11 cellular contexts compared by ENCODE assay signal in genomic region chr9:76181020-76181641, GRCh38.
DNase-seq lines count a peak whose midpoint lies in the region; ATAC-seq, FAIRE-seq and TF ChIP-seq lines count a peak whose summit lies in the region.
"Had no signal": no experiment of that assay in that cellular context is flagged by ENCODE, and none has a peak within 500 bp of the region (broad histone marks: within the 10 kb centered on the region; RNA-seq: fewer than 3 reads in every experiment).

No MANE protein-coding gene starts in this region.

- H4K20me1 ChIP-seq in astrocyte (ENCODE audit: insufficient read depth, low read length): no peaks in the 10 kb centered on the region

- ATAC-seq in GM19324 (IDR thresholded peaks at IDR 0.05; ENCODE audit: low FRiP score, unreplicated experiment) (no peak), GM21381 (IDR thresholded peaks at IDR 0.05; ENCODE audit: unreplicated experiment) (no peak)
- ATAC-seq: gastrocnemius medialis had no signal

- H3K36me3 Mint-ChIP-seq in Caco-2 (ENCODE audit: insufficient read depth, unreplicated experiment) (no peaks in the 10 kb centered on the region), astrocyte (ENCODE audit: low read depth, unreplicated experiment) (no peaks in the 10 kb centered on the region)

- H3K36me3 ChIP-seq in Caco-2 (ENCODE audit: control insufficient read depth, insufficient read depth, low read length) (no peaks in the 10 kb centered on the region), astrocyte (ENCODE audit: insufficient read depth, low read length) (no peaks in the 10 kb centered on the region), mesenchymal stem cell (ENCODE audit: control insufficient read depth in 1 of 2, insufficient read depth in 2 of 2, low read depth in 1 of 2, low read length in 2 of 2) (no peaks in the 10 kb centered on the region), MG63 (no peaks in the 10 kb centered on the region), esophagus muscularis mucosa (peaks cover 6 to 49% (median 13%) of the 10 kb centered on the region in 4 donors)
- H3K36me3 ChIP-seq: gastrocnemius medialis had no signal

- H3K9me3 Mint-ChIP-seq in Caco-2 (ENCODE audit: unreplicated experiment) (no peaks in the 10 kb centered on the region), astrocyte (ENCODE audit: unreplicated experiment) (no peaks in the 10 kb centered on the region)

- H3K27ac Mint-ChIP-seq in Caco-2 (ENCODE audit: unreplicated experiment) (peak overlapping the region; percentile 64), astrocyte (ENCODE audit: unreplicated experiment) (peak overlapping the region; percentile 91)

- no peak overlapping the region for H2BK120ac ChIP-seq in mesenchymal stem cell (ENCODE audit: low read depth, low read length)

- TF ChIP-seq EP300 in esophagus muscularis mucosa (IDR thresholded peaks at IDR 0.05): no peak

- H4K8ac ChIP-seq in mesenchymal stem cell (ENCODE audit: low read length): no peak overlapping the region

- peak; percentile 67 for FAIRE-seq in astrocyte (lab: Jason Lieb, UNC)

- H3K9me3 ChIP-seq in Caco-2 (no peaks in the 10 kb centered on the region), astrocyte (ENCODE audit: insufficient read depth, low read depth, low read length) (no peaks in the 10 kb centered on the region), mesenchymal stem cell (ENCODE audit: control insufficient read depth, low read length) (no peaks in the 10 kb centered on the region), MG63 (no peaks in the 10 kb centered on the region), esophagus muscularis mucosa (no peaks in the 10 kb centered on the region)
- H3K9me3 ChIP-seq: gastrocnemius medialis had no signal

- BruUV-seq in Caco-2 (replicated peaks; lab: Mats Ljungman, UMichigan): no TSS peak

- no peaks in the 10 kb centered on the region for H3K27me3 ChIP-seq in Caco-2 (replicated peaks; ENCODE audit: control insufficient read depth, insufficient read depth, low read length)
- H3K27me3 ChIP-seq in astrocyte (ENCODE audit: insufficient read depth, low read length): no peaks in the 10 kb centered on the region
- no peaks in the 10 kb centered on the region for H3K27me3 ChIP-seq in mesenchymal stem cell (ENCODE audit: control insufficient read depth in 1 of 2, insufficient read depth in 1 of 2, low read length in 2 of 2)
- no peaks in the 10 kb centered on the region for H3K27me3 ChIP-seq in MG63
- no peaks in the 10 kb centered on the region for H3K27me3 ChIP-seq in esophagus muscularis mucosa
- H3K27me3 ChIP-seq: gastrocnemius medialis had no signal

- H3K9ac ChIP-seq in astrocyte (ENCODE audit: low read length): peak overlapping the region; percentile 66
- no peak overlapping the region for H3K9ac ChIP-seq in mesenchymal stem cell (ENCODE audit: low read length)

- intact Hi-C loops in Caco-2 (cut with micrococcal nuclease; ENCODE audit: unreplicated experiment) (no loop called here), esophagus muscularis mucosa (cut with DNase I) (no loop called here)

- H2AFZ ChIP-seq in astrocyte (ENCODE audit: low read depth, low read length) (peak overlapping the region; percentile 39), mesenchymal stem cell (ENCODE audit: low read depth, low read length) (peak overlapping the region; percentile 15)

- H3K4me3 Mint-ChIP-seq in Caco-2 (ENCODE audit: unreplicated experiment) (peak overlapping the region; percentile 16), astrocyte (ENCODE audit: unreplicated experiment) (no peak overlapping the region)

- no peak overlapping the region for H4K91ac ChIP-seq in mesenchymal stem cell (ENCODE audit: low read length)

- no peak overlapping the region for H2BK12ac ChIP-seq in mesenchymal stem cell (ENCODE audit: low read length in 2 of 2)

- H3K18ac ChIP-seq in mesenchymal stem cell (ENCODE audit: low read depth in 1 of 2, low read length in 2 of 2): peak overlapping the region in 1 of 2 experiments; percentile 59

- H3K14ac ChIP-seq in mesenchymal stem cell (ENCODE audit: low read length in 2 of 2): no peak overlapping the region

- no peak overlapping the region for H3K23ac ChIP-seq in mesenchymal stem cell (ENCODE audit: low read length in 2 of 2)

- H3K27me3 Mint-ChIP-seq in Caco-2 (ENCODE audit: insufficient read depth, unreplicated experiment) (no peaks in the 10 kb centered on the region), astrocyte (ENCODE audit: low read depth, unreplicated experiment) (no peaks in the 10 kb centered on the region)

- H3K4me3 ChIP-seq in Caco-2 (ENCODE audit: low read depth, low read length): no peak overlapping the region
- no peak overlapping the region for H3K4me3 ChIP-seq in LNCaP clone FGC (ENCODE audit: low read depth, low read length)
- peak overlapping the region; percentile 30 for H3K4me3 ChIP-seq in astrocyte (ENCODE audit: insufficient read depth, low read depth, low read length)
- H3K4me3 ChIP-seq in mesenchymal stem cell (ENCODE audit: insufficient read depth in 1 of 2, low read depth in 1 of 2, low read length in 2 of 2): no peak overlapping the region
- no peak overlapping the region for H3K4me3 ChIP-seq in MG63
- H3K4me3 ChIP-seq in esophagus muscularis mucosa: no peak overlapping the region
- H3K4me3 ChIP-seq: gastrocnemius medialis had no signal

- H2BK5ac ChIP-seq in mesenchymal stem cell (ENCODE audit: low read depth, low read length, poor library complexity, severe bottlenecking): no peak overlapping the region

- H2AK5ac ChIP-seq in mesenchymal stem cell (ENCODE audit: low read length, severe bottlenecking): no peak overlapping the region

- CTCF ChIA-PET in Caco-2 (lab: Charles Lee): no interaction called here

- no peaks in the 10 kb centered on the region for H3K79me2 ChIP-seq in astrocyte (ENCODE audit: insufficient read depth, low read length)

- TF ChIP-seq CTCF in Caco-2 (IDR thresholded peaks at IDR 0.05; ENCODE audit: insufficient read depth in 1 of 2, low read depth in 1 of 2, low read length in 1 of 2, severe bottlenecking in 1 of 2, unreplicated experiment in 1 of 2) (no peak), LNCaP clone FGC (IDR thresholded peaks at IDR 0.05; ENCODE audit: control insufficient read depth, extremely low read depth, insufficient read depth) (no peak), astrocyte (IDR thresholded peaks at IDR 0.05; ENCODE audit: insufficient read depth, low read depth, low read length) (no peak), esophagus muscularis mucosa (IDR thresholded peaks at IDR 0.05) (no peak)

- WGBS in mesenchymal stem cell: 47% methylated on average over 5 of the region's 5 CpGs
- 78% methylated on average over 5 of the region's 5 CpGs for WGBS in esophagus muscularis mucosa

- H3K79me1 ChIP-seq in mesenchymal stem cell (replicated peaks; ENCODE audit: low read length, poor library complexity, severe bottlenecking): no peaks in the 10 kb centered on the region

- no peak overlapping the region for H2BK15ac ChIP-seq in mesenchymal stem cell (ENCODE audit: low read depth, poor library complexity, severe bottlenecking)

- H3K4me1 ChIP-seq in Caco-2 (peaks cover 12% of the 10 kb centered on the region), astrocyte (ENCODE audit: insufficient read depth, low read length) (peaks cover 19% of the 10 kb centered on the region), mesenchymal stem cell (ENCODE audit: control insufficient read depth, insufficient read depth, low read depth, low read length) (peaks cover 8% of the 10 kb centered on the region), esophagus muscularis mucosa (peaks cover 0 to 10% (median 6%) of the 10 kb centered on the region in 4 donors)
- H3K4me1 ChIP-seq: gastrocnemius medialis had no signal

- H3K27ac ChIP-seq in astrocyte (ENCODE audit: low read depth, low read length) (peak overlapping the region; percentile 89), mesenchymal stem cell (ENCODE audit: low read length, poor library complexity, severe bottlenecking) (peak overlapping the region; percentile 56), esophagus muscularis mucosa (replicated peaks in 1 of 4) (no peak overlapping the region)
- H3K27ac ChIP-seq: gastrocnemius medialis had no signal

- peak in 1 of 2 experiments; percentile 9 for DNase-seq in Caco-2
- DNase-seq in LNCaP clone FGC (ENCODE audit: low read depth): peak; percentile 47
- peak; percentile 93 for DNase-seq in astrocyte (ENCODE audit: low read depth)
- peak; percentile 88 for DNase-seq in mesenchymal stem cell
- DNase-seq in MG63: no peak
- no peak for DNase-seq in esophagus muscularis mucosa (ENCODE audit: extremely low spot score)
- DNase-seq: gastrocnemius medialis, NCI-H446, right cardiac atrium had no signal

- peak overlapping the region; percentile 79 for H3K4me2 ChIP-seq in astrocyte (ENCODE audit: low read length)
- H3K4me2 ChIP-seq in mesenchymal stem cell (ENCODE audit: low read length, poor library complexity, severe bottlenecking): no peak overlapping the region

- H3K4me1 Mint-ChIP-seq in Caco-2 (ENCODE audit: low read depth, unreplicated experiment) (peaks cover 13% of the 10 kb centered on the region), astrocyte (ENCODE audit: low read depth, unreplicated experiment) (peaks cover 18% of the 10 kb centered on the region)

- POLR2A ChIA-PET in Caco-2 (lab: Charles Lee): no interaction called here

- no peak overlapping the region for H3K4ac ChIP-seq in mesenchymal stem cell (ENCODE audit: low read depth in 1 of 2, low read length in 2 of 2)

- no peak for TF ChIP-seq POLR2A in esophagus muscularis mucosa (IDR thresholded peaks at IDR 0.05; ENCODE audit: low read depth)

Comparison
In these comparisons a context has a peak if more than half of its experiments do, and no peak if none do; other contexts are left out.
1. DNase-seq: peak in LNCaP clone FGC (single experiment), astrocyte (single experiment) and mesenchymal stem cell (single experiment); none in MG63 (single experiment) and esophagus muscularis mucosa (single experiment).
2. H3K27ac ChIP-seq: peak in astrocyte (single experiment) and mesenchymal stem cell (single experiment); none in esophagus muscularis mucosa (0 of 4).